In the genomic region with DNA sequence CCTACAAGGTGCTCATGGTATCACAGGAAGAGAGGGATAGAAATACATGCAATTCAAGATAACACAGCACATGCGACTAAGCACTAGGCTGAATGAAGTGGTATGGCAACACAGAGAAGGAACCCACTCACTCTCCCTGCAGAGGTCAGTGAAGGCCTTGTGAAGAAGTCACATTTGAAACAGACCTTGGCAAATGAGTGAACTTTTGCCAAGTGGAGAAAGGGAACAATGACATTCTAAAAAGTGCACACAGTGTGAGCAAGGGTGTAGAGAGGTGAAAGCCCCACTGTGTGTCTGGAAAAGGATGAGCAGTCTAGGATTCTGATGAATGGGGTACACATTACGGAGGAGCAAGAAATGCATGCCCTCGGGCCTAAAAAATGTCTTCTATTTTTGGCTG, we compare ENCODE assay signal across 8 cellular contexts. TPM values are rescaled to one million over a fixed set of nuclear protein-coding genes. Genes with fewer than 3 reads are reported as not detected.
A peak's percentile ranks its signal among the peaks of the same experiment; 100 is the strongest.
DNase-seq lines count a peak whose midpoint lies in the region; ATAC-seq and TF ChIP-seq lines count a peak whose summit lies in the region.

No MANE protein-coding gene starts in this region.

- H3K27ac Mint-ChIP-seq in activated CD8-positive, alpha-beta T cell treated with anti-CD3 and anti-CD28 coated beads for 36 hours: peak overlapping the region; percentile 83

- TF ChIP-seq CTCF in GM06990 (IDR thresholded peaks at IDR 0.05; ENCODE audit: insufficient read depth, low read length, poor library complexity, severe bottlenecking): peak; percentile 19
- peak; percentile 24 for TF ChIP-seq CTCF in activated CD8-positive, alpha-beta T cell treated with anti-CD3 and anti-CD28 coated beads for 36 hours (IDR thresholded peaks at IDR 0.05)

- CTCF ChIA-PET in activated CD8-positive, alpha-beta T cell treated with anti-CD3 and anti-CD28 coated beads for 36 hours (lab: Charles Lee): interaction anchor here (0.7 to 3.2 kb wide), 20 partner anchors 9 to 334 kb away, joined by 3 to 23 read pairs (median 4); a partner anchor contains a TSS

- peaks cover 58% of the 10 kb centered on the region for H3K4me1 Mint-ChIP-seq in activated CD8-positive, alpha-beta T cell treated with anti-CD3 and anti-CD28 coated beads for 36 hours (ENCODE audit: low read depth)

- peak; percentile 36 for ATAC-seq in HG03103 (IDR thresholded peaks at IDR 0.05; ENCODE audit: low read depth, unreplicated experiment)
- ATAC-seq in activated CD8-positive, alpha-beta T cell treated with anti-CD3 and anti-CD28 coated beads for 36 hours: peak; percentile 59
- no peak for ATAC-seq in GM19467 (IDR thresholded peaks at IDR 0.05; ENCODE audit: unreplicated experiment)

- intact Hi-C loops in activated CD8-positive, alpha-beta T cell treated with anti-CD3 and anti-CD28 coated beads for 36 hours (cut with micrococcal nuclease): no loop called here

- H3K27me3 Mint-ChIP-seq in activated CD8-positive, alpha-beta T cell treated with anti-CD3 and anti-CD28 coated beads for 36 hours: no peaks in the 10 kb centered on the region

- peak overlapping the region; percentile 72 for H3K4me3 Mint-ChIP-seq in activated CD8-positive, alpha-beta T cell treated with anti-CD3 and anti-CD28 coated beads for 36 hours

- H3K36me3 Mint-ChIP-seq in activated CD8-positive, alpha-beta T cell treated with anti-CD3 and anti-CD28 coated beads for 36 hours (ENCODE audit: low read depth): peaks cover 10% of the 10 kb centered on the region

- H3K4me3 ChIP-seq in GM06990 (replicated peaks; ENCODE audit: low read depth, low read length): no peak overlapping the region

- no peak for DNase-seq in GM06990 (ENCODE audit: extremely low read depth, insufficient read length)
- DNase-seq in activated CD8-positive, alpha-beta T cell treated with anti-CD3 and anti-CD28 coated beads for 36 hours: peak; percentile 29
- peak; percentile 21 to 28 for DNase-seq in hippocampal formation (lab: John Stamatoyannopoulos, UW)
- DNase-seq in GM19238 (ENCODE audit: insufficient read length, low spot score): no peak
- DNase-seq in NCI-H146 (lab: John Stamatoyannopoulos, UW): no peak

- H3K27me3 ChIP-seq in GM06990 (replicated peaks; ENCODE audit: control insufficient read depth, insufficient read depth, low read length): no peaks in the 10 kb centered on the region

- POLR2A ChIA-PET in activated CD8-positive, alpha-beta T cell treated with anti-CD3 and anti-CD28 coated beads for 36 hours (lab: Charles Lee): interaction anchor here (0.6 to 2.9 kb wide), 8 partner anchors 9 to 416 kb away, joined by 3 to 17 read pairs (median 3); a partner anchor contains a TSS

- no peaks in the 10 kb centered on the region for H3K36me3 ChIP-seq in GM06990 (ENCODE audit: control insufficient read depth, insufficient read depth, low read length)

- H3K27ac ChIP-seq in temporal lobe (ENCODE audit: low read depth, low read length): peak overlapping the region; percentile 86

- H3K9me3 Mint-ChIP-seq in activated CD8-positive, alpha-beta T cell treated with anti-CD3 and anti-CD28 coated beads for 36 hours: no peaks in the 10 kb centered on the region

RNA-seq across cellular contexts. Expression of a gene that starts 23.3 kb away (rescaled TPM):
- 10 to 100 TPM in 1 of 2 experiments, 1 to 10 TPM in 1; 9.8 to 10.0 TPM for total RNA-seq in activated CD8-positive, alpha-beta T cell treated with anti-CD3 and anti-CD28 coated beads for 36 hours
- 77.0 TPM for total RNA-seq in temporal lobe

Comparison
In these comparisons a context has a peak if more than half of its experiments do, and no peak if none do; other contexts are left out.
1. DNase-seq: peak in activated CD8-positive, alpha-beta T cell treated with anti-CD3 and anti-CD28 coated beads for 36 hours (single experiment) and hippocampal formation (2 of 2); none in GM06990 (single experiment), GM19238 (single experiment) and NCI-H146 (single experiment).